7 cellular contexts compared by ENCODE assay signal in the genomic region with DNA sequence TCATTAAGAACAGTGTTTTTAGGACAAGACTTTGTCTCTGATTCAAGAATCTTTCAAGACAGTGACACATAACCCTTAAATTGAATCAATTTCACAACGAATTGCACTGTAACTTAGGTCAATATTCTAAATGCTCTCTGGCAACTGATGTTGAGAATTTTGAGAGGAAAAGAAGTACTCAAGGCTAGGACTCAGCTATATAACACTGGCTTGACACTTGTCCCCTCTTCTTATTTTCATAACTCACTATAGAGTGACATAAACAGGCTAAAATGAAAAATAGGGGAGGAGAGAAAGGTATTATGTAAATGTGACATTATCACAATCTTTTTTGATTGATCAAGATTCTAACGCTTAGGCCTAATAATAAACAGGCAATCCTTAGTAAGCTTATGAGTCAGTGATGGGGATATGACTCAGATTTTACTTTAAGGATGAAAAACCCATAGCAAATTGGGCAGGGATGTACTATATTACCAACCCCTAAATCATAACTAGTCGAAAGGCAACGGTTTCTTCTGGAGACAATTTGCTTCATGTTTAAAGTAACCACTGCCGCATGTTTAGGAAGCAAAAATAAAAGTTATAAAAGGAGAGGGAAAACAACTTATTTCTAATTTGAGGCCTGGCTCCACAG. TPM values are rescaled to one million over a fixed set of nuclear protein-coding genes. Genes with fewer than 3 reads are reported as not detected.
DNase-seq lines count a peak whose midpoint lies in the region; ATAC-seq and TF ChIP-seq lines count a peak whose summit lies in the region.

No MANE protein-coding gene starts in this region.

- H3K4me3 Mint-ChIP-seq in stimulated activated memory B cell treated with anti-CD40 and anti-IgM and Interleukin-4, amounts not matched to agents 10 μg/mL and 1 μg/mL and 100 μg/mL, for 72 hours: peak overlapping the region; percentile 70

- H3K27ac Mint-ChIP-seq in stimulated activated memory B cell treated with anti-CD40 and anti-IgM and Interleukin-4, amounts not matched to agents 10 μg/mL and 1 μg/mL and 100 μg/mL, for 72 hours: peak overlapping the region; percentile 74

- no peaks in the 10 kb centered on the region for H3K27me3 Mint-ChIP-seq in stimulated activated memory B cell treated with anti-CD40 and anti-IgM and Interleukin-4, amounts not matched to agents 10 μg/mL and 1 μg/mL and 100 μg/mL, for 72 hours

- H3K4me1 ChIP-seq in PC-9 (replicated peaks; ENCODE audit: insufficient read depth): peaks cover 67% of the 10 kb centered on the region
- H3K4me1 ChIP-seq in endocrine pancreas (ENCODE audit: control insufficient read depth, insufficient read depth, low read length): peaks cover 53% of the 10 kb centered on the region

- intact Hi-C loops in PC-9 (cut with micrococcal nuclease; ENCODE audit: unreplicated experiment): no loop called here

- peaks cover 3% of the 10 kb centered on the region for H3K9me3 Mint-ChIP-seq in stimulated activated memory B cell treated with anti-CD40 and anti-IgM and Interleukin-4, amounts not matched to agents 10 μg/mL and 1 μg/mL and 100 μg/mL, for 72 hours

- peaks cover 36% of the 10 kb centered on the region; the same call in 1 of the 2 replicates for H3F3A ChIP-seq in PC-9 (ENCODE audit: insufficient read depth, low read depth)

- no TSS peak for BruUV-seq in PC-9 (replicated peaks; lab: Mats Ljungman, UMichigan)

- CTCF ChIA-PET in PC-9 (lab: Charles Lee): interaction anchor here (0.6 kb wide), 1 partner anchor 413 kb away, joined by 5 read pairs; no protein-coding TSS in a partner anchor

- no peak overlapping the region for H3K4me3 ChIP-seq in PC-9
- peak overlapping the region; percentile 11 for H3K4me3 ChIP-seq in endocrine pancreas (ENCODE audit: control insufficient read depth, insufficient read depth, low read length)

- H3K79me2 ChIP-seq in PC-9 (ENCODE audit: low read depth): peaks cover 100% of the 10 kb centered on the region

- peak overlapping the region; percentile 20; the same call in 1 of the 2 replicates for H3K4me2 ChIP-seq in PC-9

- H4K20me1 ChIP-seq in PC-9 (ENCODE audit: insufficient read depth): no peaks in the 10 kb centered on the region; the same call in 1 of the 2 replicates

- no peak for TF ChIP-seq CTCF in PC-9 (conservative IDR thresholded peaks at IDR 0.05)

- H3K27me3 ChIP-seq in PC-9 (ENCODE audit: insufficient read depth, low read depth) (no peaks in the 10 kb centered on the region), endocrine pancreas (ENCODE audit: control insufficient read depth, insufficient read depth, low read length) (no peaks in the 10 kb centered on the region)

- H3K9me3 ChIP-seq in PC-9 (ENCODE audit: insufficient read depth, low read depth) (no peaks in the 10 kb centered on the region), endocrine pancreas (ENCODE audit: control insufficient read depth, low read length) (no peaks in the 10 kb centered on the region)

- H3K4me1 Mint-ChIP-seq in stimulated activated memory B cell treated with anti-CD40 and anti-IgM and Interleukin-4, amounts not matched to agents 10 μg/mL and 1 μg/mL and 100 μg/mL, for 72 hours: peaks cover 86% of the 10 kb centered on the region

- no peak overlapping the region for H2AFZ ChIP-seq in PC-9

- H3K36me3 ChIP-seq in PC-9 (ENCODE audit: low read depth): peaks cover 45% of the 10 kb centered on the region
- no peaks in the 10 kb centered on the region for H3K36me3 ChIP-seq in endocrine pancreas (ENCODE audit: control insufficient read depth, insufficient read depth, low read length)

- DNase-seq in PC-9 (no peak), NCI-H187 treated with DMSO at 0.1 percent for 48 hours (lab: John Stamatoyannopoulos, UW) (no peak), SK-N-DZ (ENCODE audit: low spot score) (no peak)

- H3K9ac ChIP-seq in endocrine pancreas (ENCODE audit: control insufficient read depth, insufficient read depth, low read length): no peak overlapping the region

- peaks cover 51% of the 10 kb centered on the region for H3K36me3 Mint-ChIP-seq in stimulated activated memory B cell treated with anti-CD40 and anti-IgM and Interleukin-4, amounts not matched to agents 10 μg/mL and 1 μg/mL and 100 μg/mL, for 72 hours

- POLR2A ChIA-PET in PC-9 (lab: Charles Lee; ENCODE audit: unreplicated experiment): interaction anchor here (0.6 to 0.7 kb wide), 3 partner anchors 21 to 1288 kb away, joined by 3 to 10 read pairs (median 3); no protein-coding TSS in a partner anchor

- peak overlapping the region; percentile 48 for H3K27ac ChIP-seq in PC-9

- no peaks in the 10 kb centered on the region for H3K9me2 ChIP-seq in PC-9 (ENCODE audit: insufficient read depth)

- ATAC-seq in GM19351 (IDR thresholded peaks at IDR 0.05; ENCODE audit: unreplicated experiment) (peak; percentile 20), GM21515 (IDR thresholded peaks at IDR 0.05; ENCODE audit: unreplicated experiment) (no peak)
- ATAC-seq in stimulated activated memory B cell treated with anti-CD40 and anti-IgM and Interleukin-4, amounts not matched to agents 10 μg/mL and 1 μg/mL and 100 μg/mL, for 72 hours: peak; percentile 47

RNA-seq across cellular contexts. Expression of a gene that starts 10.9 kb away (rescaled TPM):
- 72.4 and 111 TPM in 2 replicates for total RNA-seq in PC-9 (2021)
- polyA plus RNA-seq in SK-N-DZ (2014; cell fraction: cytosol; rRNA removed): 7.6 and 11.3 TPM in 2 replicates
- 8.0 and 12.6 TPM in 2 replicates for polyA plus RNA-seq in SK-N-DZ (2014; cell fraction: nucleus; rRNA removed)
